10 cellular contexts compared by ENCODE assay signal in the genomic region with DNA sequence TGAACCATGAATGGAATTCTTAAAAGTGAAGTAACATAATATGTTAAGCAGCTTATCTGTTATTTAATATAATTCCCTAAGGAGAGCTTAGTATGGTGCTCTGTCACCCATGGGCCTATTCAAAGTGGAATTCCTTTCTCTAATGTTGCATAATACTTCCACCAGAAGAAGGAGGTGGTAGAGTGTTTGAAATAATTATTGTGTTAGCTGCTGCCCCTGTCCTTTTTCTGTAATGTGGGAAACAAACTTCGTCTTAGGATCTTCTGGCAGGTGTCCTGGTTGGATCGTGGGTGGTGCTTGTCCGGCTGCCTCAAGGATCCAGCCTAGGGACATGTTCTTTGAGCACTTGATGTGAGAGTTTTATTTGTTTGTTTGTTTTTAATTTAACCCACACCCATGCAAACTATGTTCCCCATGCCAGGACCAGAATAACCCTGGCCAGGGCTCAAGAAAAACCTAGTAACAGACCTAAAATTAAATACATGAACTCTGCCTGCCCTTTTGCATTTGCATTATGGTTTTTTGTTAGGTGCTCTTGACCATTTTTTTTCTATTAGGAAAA. TPM values are rescaled to one million over a fixed set of nuclear protein-coding genes. Genes with fewer than 3 reads are reported as not detected.
DNase-seq lines count a peak whose midpoint lies in the region; ATAC-seq and TF ChIP-seq lines count a peak whose summit lies in the region.
"Had no signal": no experiment of that assay in that cellular context is flagged by ENCODE, and none has a peak within 500 bp of the region (broad histone marks: within the 10 kb centered on the region; RNA-seq: fewer than 3 reads in every experiment).

No MANE protein-coding gene starts in this region.

- no peak overlapping the region for H3K27ac Mint-ChIP-seq in activated naive CD8-positive, alpha-beta T cell treated with anti-CD3 and anti-CD28 coated beads, Interleukin-2, amount 50 U/mL, for 24 hours
- H3K27ac Mint-ChIP-seq: activated CD4-positive, alpha-beta memory T cell treated with anti-CD3 and anti-CD28 coated beads, Interleukin-2, amount 10 ng/mL, durations not matched to agents 7 days and 5 days had no signal

- H3K4me1 Mint-ChIP-seq in activated naive CD8-positive, alpha-beta T cell treated with anti-CD3 and anti-CD28 coated beads, Interleukin-2, amount 50 U/mL, for 24 hours: peaks cover 2% of the 10 kb centered on the region

- no TSS peak for BruUV-seq in HCT116 (replicated peaks; lab: Mats Ljungman, UMichigan)

- in situ Hi-C loops in astrocyte of the spinal cord (cut with HindIII; ENCODE audit: low sequenced_read_pairs): no loop called here

- no peak for TF ChIP-seq RAD21 in HCT116 (IDR thresholded peaks at IDR 0.05; ENCODE audit: low read depth)

- POLR2A ChIA-PET in HCT116 (lab: Charles Lee): no interaction called here

- TF ChIP-seq POLR2A in HCT116 (IDR thresholded peaks at IDR 0.05; ENCODE audit: borderline replicate concordance, extremely low read depth, insufficient read depth, insufficient read length): no peak
- TF ChIP-seq POLR2A in thyroid gland (IDR thresholded peaks at IDR 0.05): no peak

- no peaks in the 10 kb centered on the region for H3K9me3 ChIP-seq in HCT116 (ENCODE audit: control insufficient read depth in 1 of 2, insufficient read depth in 1 of 2, low read depth in 1 of 2, low read length in 2 of 2)
- no peaks in the 10 kb centered on the region for H3K9me3 ChIP-seq in thyroid gland

- H2AFZ ChIP-seq in HCT116 (ENCODE audit: low read depth, low read length, poor library complexity, severe bottlenecking): no peak overlapping the region

- CTCF ChIA-PET in HCT116 (lab: Charles Lee): no interaction called here

- TF ChIP-seq CTCF in HCT116 (IDR thresholded peaks at IDR 0.05 in 2 of 3, conservative IDR thresholded peaks at IDR 0.05 in 1 of 3; ENCODE audit: borderline replicate concordance in 1 of 3, insufficient read depth in 1 of 3, low read depth in 2 of 3, low read length in 2 of 3) (no peak), astrocyte of the spinal cord (IDR thresholded peaks at IDR 0.05; ENCODE audit: low read depth, low read length) (no peak), thyroid gland (IDR thresholded peaks at IDR 0.05) (no peak)

- H3K79me2 ChIP-seq in HCT116 (ENCODE audit: insufficient read depth, low read length): peaks cover 75% of the 10 kb centered on the region

- intact Hi-C loops in HCT116 (cut with micrococcal nuclease) (no loop called here), thyroid gland (cut with DNase I) (no loop called here)

- H3K9me2 ChIP-seq in HCT116 (ENCODE audit: insufficient read depth): no peaks in the 10 kb centered on the region

- H3K9me3 Mint-ChIP-seq in activated naive CD8-positive, alpha-beta T cell treated with anti-CD3 and anti-CD28 coated beads, Interleukin-2, amount 50 U/mL, for 24 hours: no peaks in the 10 kb centered on the region

- no peak overlapping the region for H3K4me3 Mint-ChIP-seq in activated naive CD8-positive, alpha-beta T cell treated with anti-CD3 and anti-CD28 coated beads, Interleukin-2, amount 50 U/mL, for 24 hours
- H3K4me3 Mint-ChIP-seq: activated CD4-positive, alpha-beta memory T cell treated with anti-CD3 and anti-CD28 coated beads, Interleukin-2, amount 10 ng/mL, durations not matched to agents 7 days and 5 days had no signal

- H3K36me3 Mint-ChIP-seq in activated naive CD8-positive, alpha-beta T cell treated with anti-CD3 and anti-CD28 coated beads, Interleukin-2, amount 50 U/mL, for 24 hours (ENCODE audit: low read depth): no peaks in the 10 kb centered on the region

- H3K27ac ChIP-seq in HCT116 (ENCODE audit: low read depth, low read length): 0 out of 2 replicates have a peak overlapping the region, but pooled peaks have one; percentile 12
- H3K27ac ChIP-seq in thyroid gland: peak overlapping the region; percentile 73 to 83 (median 74)

- no peak overlapping the region for H3K9ac ChIP-seq in HCT116 (ENCODE audit: low read length)

- no peak overlapping the region for H3K4me2 ChIP-seq in HCT116 (ENCODE audit: low read length)

- H3K27me3 ChIP-seq in HCT116 (ENCODE audit: insufficient read depth, low read length) (no peaks in the 10 kb centered on the region), thyroid gland (no peaks in the 10 kb centered on the region)

- H3K36me3 ChIP-seq in HCT116 (ENCODE audit: control insufficient read depth in 1 of 2, insufficient read depth in 2 of 2, low read length in 2 of 2): no peaks in the 10 kb centered on the region
- no peaks in the 10 kb centered on the region for H3K36me3 ChIP-seq in thyroid gland

- DNase-seq in HCT116 (ENCODE audit: low read depth, low spot score) (no peak), astrocyte of the spinal cord (ENCODE audit: low read depth, low spot score) (peak; percentile 22), hepatic stellate cell (ENCODE audit: low spot score) (peak; percentile 21), thyroid gland (peak; percentile 76 to 78), occipital lobe (lab: John Stamatoyannopoulos, UW) (no peak)
- DNase-seq in activated naive CD8-positive, alpha-beta T cell treated with anti-CD3 and anti-CD28 coated beads, Interleukin-2, amount 50 U/mL, for 24 hours: no peak
- DNase-seq: activated CD4-positive, alpha-beta memory T cell treated with anti-CD3 and anti-CD28 coated beads, Interleukin-2, amount 10 ng/mL, durations not matched to agents 7 days and 5 days; SHP77; stimulated activated CD4-positive, alpha-beta T cell treated with anti-CD3 and anti-CD28 coated beads, Interleukin-1b, Interleukin-23, amount 100 ng/mL, for 48 hours had no signal

- ATAC-seq in HCT116 (no peak), GM19452 (IDR thresholded peaks at IDR 0.05; ENCODE audit: unreplicated experiment) (no peak)
- ATAC-seq in activated naive CD8-positive, alpha-beta T cell treated with anti-CD3 and anti-CD28 coated beads, Interleukin-2, amount 50 U/mL, for 24 hours: no peak

- 5 to 10% methylated on average over 3 of the region's 3 CpGs for WGBS in thyroid gland, 2 donors

- H4K20me1 ChIP-seq in HCT116 (ENCODE audit: insufficient read depth): no peaks in the 10 kb centered on the region

- peaks cover 10 to 14% of the 10 kb centered on the region in 2 experiments; a peak in 3 of 4 replicates for H3K4me1 ChIP-seq in HCT116 (ENCODE audit: control insufficient read depth in 1 of 2, insufficient read depth in 2 of 2, low read length in 2 of 2)
- H3K4me1 ChIP-seq in thyroid gland: peaks cover 57% of the 10 kb centered on the region in 2 donors

- no peaks in the 10 kb centered on the region for H3K27me3 Mint-ChIP-seq in activated naive CD8-positive, alpha-beta T cell treated with anti-CD3 and anti-CD28 coated beads, Interleukin-2, amount 50 U/mL, for 24 hours
- H3K27me3 Mint-ChIP-seq: activated CD4-positive, alpha-beta memory T cell treated with anti-CD3 and anti-CD28 coated beads, Interleukin-2, amount 10 ng/mL, durations not matched to agents 7 days and 5 days had no signal

- H3K4me3 ChIP-seq in HCT116 (replicated peaks in 1 of 2; ENCODE audit: low read depth in 1 of 2, low read length in 2 of 2): no peak overlapping the region
- no peak overlapping the region for H3K4me3 ChIP-seq in astrocyte of the spinal cord (ENCODE audit: low read depth, low read length)
- no peak overlapping the region for H3K4me3 ChIP-seq in thyroid gland (replicated peaks in 1 of 3)

- RAD21 ChIA-PET in HCT116 (lab: Charles Lee; ENCODE audit: low non-redundant PET in 1 of 2, low total read pairs in 2 of 2, uncharacterized antibody in 2 of 2, unreplicated experiment in 2 of 2): no interaction called here

TF ChIP-seq in HCT116, 20 proteins besides CTCF, POLR2A, EP300 and RAD21 (continues in another document):
- TF ChIP-seq, protein P1, sequence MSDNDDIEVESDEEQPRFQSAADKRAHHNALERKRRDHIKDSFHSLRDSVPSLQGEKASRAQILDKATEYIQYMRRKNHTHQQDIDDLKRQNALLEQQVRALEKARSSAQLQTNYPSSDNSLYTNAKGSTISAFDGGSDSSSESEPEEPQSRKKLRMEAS (IDR thresholded peaks at IDR 0.05): no peak
- TF ChIP-seq, protein P2, sequence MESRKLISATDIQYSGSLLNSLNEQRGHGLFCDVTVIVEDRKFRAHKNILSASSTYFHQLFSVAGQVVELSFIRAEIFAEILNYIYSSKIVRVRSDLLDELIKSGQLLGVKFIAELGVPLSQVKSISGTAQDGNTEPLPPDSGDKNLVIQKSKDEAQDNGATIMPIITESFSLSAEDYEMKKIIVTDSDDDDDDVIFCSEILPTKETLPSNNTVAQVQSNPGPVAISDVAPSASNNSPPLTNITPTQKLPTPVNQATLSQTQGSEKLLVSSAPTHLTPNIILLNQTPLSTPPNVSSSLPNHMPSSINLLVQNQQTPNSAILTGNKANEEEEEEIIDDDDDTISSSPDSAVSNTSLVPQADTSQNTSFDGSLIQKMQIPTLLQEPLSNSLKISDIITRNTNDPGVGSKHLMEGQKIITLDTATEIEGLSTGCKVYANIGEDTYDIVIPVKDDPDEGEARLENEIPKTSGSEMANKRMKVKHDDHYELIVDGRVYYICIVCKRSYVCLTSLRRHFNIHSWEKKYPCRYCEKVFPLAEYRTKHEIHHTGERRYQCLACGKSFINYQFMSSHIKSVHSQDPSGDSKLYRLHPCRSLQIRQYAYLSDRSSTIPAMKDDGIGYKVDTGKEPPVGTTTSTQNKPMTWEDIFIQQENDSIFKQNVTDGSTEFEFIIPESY (IDR thresholded peaks at IDR 0.05; ENCODE audit: extremely low read depth, insufficient replicate concordance, low read length): no peak

RNA-seq across cellular contexts. Expression of a gene that starts 46.1 kb away (rescaled TPM):
- total RNA-seq in HCT116 (2021; ENCODE audit: unreplicated experiment) (48.2 TPM), thyroid gland (10 to 100 TPM; 47.4 to 94.5 (median 57.4) TPM), occipital lobe (19.5 TPM)
- polyA plus RNA-seq in HCT116 (2012): 33.8 and 38.2 TPM in 2 replicates

RNA-seq across cellular contexts. Expression of a gene that starts 60.0 kb away (rescaled TPM):
- total RNA-seq in HCT116 (2021; ENCODE audit: unreplicated experiment) (96.9 TPM), thyroid gland (10 to 100 TPM; 40.2 to 55.8 (median 46.9) TPM), occipital lobe (18.7 TPM)
- polyA plus RNA-seq in HCT116 (2012): 44.8 and 44.9 TPM in 2 replicates

Comparison
In these comparisons a context has a peak if more than half of its experiments do, and no peak if none do; other contexts are left out.
1. DNase-seq: peak in astrocyte of the spinal cord (single experiment), hepatic stellate cell (single experiment) and thyroid gland (2 of 2); none in HCT116 (single experiment), activated naive CD8-positive, alpha-beta T cell treated with anti-CD3 and anti-CD28 coated beads, Interleukin-2, amount 50 U/mL, for 24 hours (single experiment) and occipital lobe (single experiment).